37 cellular contexts compared by ENCODE assay signal in genomic region chr14:51444381-51445000, GRCh38.
DNase-seq lines count a peak whose midpoint lies in the region; ATAC-seq, FAIRE-seq and TF ChIP-seq lines count a peak whose summit lies in the region.
"Had no signal": no experiment of that assay in that cellular context is flagged by ENCODE, and none has a peak within 500 bp of the region (broad histone marks: within the 10 kb centered on the region; RNA-seq: fewer than 3 reads in every experiment).

No MANE protein-coding gene starts in this region.

- POLR2A ChIA-PET in PC-9 (lab: Charles Lee; ENCODE audit: unreplicated experiment) (interaction anchor here (0.6 kb wide), 1 partner anchor 37 kb away, joined by 10 read pairs; no protein-coding TSS in a partner anchor), OCI-LY7 (lab: Charles Lee) (no interaction called here)

- no peak for TF ChIP-seq POLR2A in H54 (IDR thresholded peaks at IDR 0.05; ENCODE audit: low read depth, low read length)

- DNase-seq in EH (ENCODE audit: low read depth) (peak; percentile 25), PC-9 (no peak), dorsolateral prefrontal cortex (peak in 6 of 10 donors; percentile 8 to 72 (median 56)), occipital lobe (lab: John Stamatoyannopoulos, UW) (peak; percentile 11), H54 (ENCODE audit: insufficient read length, low spot score) (no peak), OCI-LY7 (ENCODE audit: low spot score) (no peak)
- DNase-seq: activated CD4-positive, alpha-beta T cell treated with anti-CD3 and anti-CD28 coated beads for 4 hours; activated CD8-positive, alpha-beta T cell treated with anti-CD3 and anti-CD28 coated beads, Interleukin-2, amount 10 ng/mL, durations not matched to agents 7 days and 5 days; effector memory CD4-positive, alpha-beta T cell; foreskin fibroblast; GDM1; head of caudate nucleus; midbrain; naive thymus-derived CD8-positive, alpha-beta T cell; NCI-H1417 treated with DMSO at 0.1 percent for 48 hours; NCI-H2029 treated with DMSO at 0.1 percent for 48 hours; NCI-H526 treated with DMSO at 0.1 percent for 48 hours; nucleus accumbens; Peyer's patch; SIG-M5; stimulated activated CD4-positive, alpha-beta T cell treated with anti-CD3 and anti-CD28 coated beads, Interleukin-4, amount 100 ng/mL, for 24 hours; T1000; transverse colon; WERI-Rb-1 had no signal

- no peak for FAIRE-seq in H54 (lab: Jason Lieb, UNC)
- FAIRE-seq: H1, HTR-8/SVneo, islet of Langerhans, K562 had no signal

- no peaks in the 10 kb centered on the region for H4K20me1 ChIP-seq in PC-9 (ENCODE audit: insufficient read depth)
- H4K20me1 ChIP-seq in OCI-LY7 (ENCODE audit: insufficient read depth, low read length): no peaks in the 10 kb centered on the region
- H4K20me1 ChIP-seq: BLaER1 had no signal

- no peak overlapping the region for H3K4me3 Mint-ChIP-seq in activated T-helper 17 cell treated with anti-CD3 and anti-CD28 coated beads, Interleukin-2, amount 50 U/mL, for 72 hours
- H3K4me3 Mint-ChIP-seq: activated CD8-positive, alpha-beta T cell treated with anti-CD3 and anti-CD28 coated beads, Interleukin-2, amount 10 ng/mL, durations not matched to agents 7 days and 5 days; naive thymus-derived CD8-positive, alpha-beta T cell had no signal

- H3K27me3 ChIP-seq in PC-9 (ENCODE audit: insufficient read depth, low read depth): no peaks in the 10 kb centered on the region
- H3K27me3 ChIP-seq in dorsolateral prefrontal cortex: no peaks in the 10 kb centered on the region
- H3K27me3 ChIP-seq: BLaER1, cardiac muscle cell, Peyer's patch, transverse colon had no signal

- BruUV-seq in PC-9 (replicated peaks; lab: Mats Ljungman, UMichigan) (no TSS peak), OCI-LY7 (replicated peaks; lab: Mats Ljungman, UMichigan) (no TSS peak)

- no peaks in the 10 kb centered on the region for H3K36me3 Mint-ChIP-seq in activated T-helper 17 cell treated with anti-CD3 and anti-CD28 coated beads, Interleukin-2, amount 50 U/mL, for 72 hours (ENCODE audit: low read depth)
- H3K36me3 Mint-ChIP-seq: activated naive CD4-positive, alpha-beta T cell treated with anti-CD3 and anti-CD28 coated beads, Interleukin-2, amount 50 U/mL, for 72 hours; naive thymus-derived CD8-positive, alpha-beta T cell had no signal

- intact Hi-C loops in PC-9 (cut with micrococcal nuclease; ENCODE audit: unreplicated experiment): loop anchor here (5.0 to 10.0 kb wide), 3 partner anchors 103 to 333 kb away; no protein-coding TSS in a partner anchor
- intact Hi-C loops in dorsolateral prefrontal cortex (cut with DNase I): loop anchor here in 1 of 2 donors (10.0 kb wide), 1 partner anchor 80 kb away; no protein-coding TSS in a partner anchor
- intact Hi-C loops in OCI-LY7 (cut with micrococcal nuclease; ENCODE audit: unreplicated experiment): no loop called here

- no peaks in the 10 kb centered on the region for H3K79me2 ChIP-seq in PC-9 (ENCODE audit: low read depth)
- no peaks in the 10 kb centered on the region for H3K79me2 ChIP-seq in OCI-LY7 (ENCODE audit: insufficient read depth, low read depth, low read length)

- peaks cover 45% of the 10 kb centered on the region for H3K4me1 ChIP-seq in PC-9 (replicated peaks; ENCODE audit: insufficient read depth)
- H3K4me1 ChIP-seq in OCI-LY7 (ENCODE audit: insufficient read depth, low read length, poor library complexity, severe bottlenecking): no peaks in the 10 kb centered on the region
- H3K4me1 ChIP-seq: BLaER1, Peyer's patch, prostate gland had no signal

- H3K4me2 ChIP-seq in PC-9 (no peak overlapping the region), OCI-LY7 (ENCODE audit: low read length) (no peak overlapping the region)
- H3K4me2 ChIP-seq: BLaER1 had no signal

- H3K27me3 Mint-ChIP-seq in activated T-helper 17 cell treated with anti-CD3 and anti-CD28 coated beads, Interleukin-2, amount 50 U/mL, for 72 hours: peaks cover 9% of the 10 kb centered on the region

- H2AFZ ChIP-seq in PC-9: no peak overlapping the region
- no peak overlapping the region for H2AFZ ChIP-seq in OCI-LY7 (ENCODE audit: low read length)

- 0 out of 2 replicates have a peak overlapping the region, but pooled peaks have one; percentile 93 for H3K27ac ChIP-seq in PC-9
- H3K27ac ChIP-seq in dorsolateral prefrontal cortex: peak overlapping the region in 22 of 59 donors; percentile 2 to 79 (median 32)
- no peak overlapping the region for H3K27ac ChIP-seq in OCI-LY7 (ENCODE audit: low read depth, low read length, poor library complexity, severe bottlenecking)
- H3K27ac ChIP-seq: BLaER1, cardiac muscle cell, coronary artery, Peyer's patch, prostate gland, transverse colon, WERI-Rb-1 had no signal

- no peak overlapping the region for H3K27ac Mint-ChIP-seq in activated T-helper 17 cell treated with anti-CD3 and anti-CD28 coated beads, Interleukin-2, amount 50 U/mL, for 72 hours
- H3K27ac Mint-ChIP-seq: activated CD8-positive, alpha-beta T cell treated with anti-CD3 and anti-CD28 coated beads, Interleukin-2, amount 10 ng/mL, durations not matched to agents 7 days and 5 days; activated naive CD4-positive, alpha-beta T cell treated with anti-CD3 and anti-CD28 coated beads, Interleukin-2, amount 50 U/mL, for 72 hours; activated T-helper 2 cell treated with anti-CD3 and anti-CD28 coated beads, Interferon-gamma antibody, Interleukin-2, Interleukin-4, amounts not matched to agents 10 μg/mL and 5 μg/mL and 100 μg/mL, durations not matched to agents 14 hours and 24 hours and 36 hours; naive thymus-derived CD8-positive, alpha-beta T cell had no signal

- H3K9me3 ChIP-seq in PC-9 (ENCODE audit: insufficient read depth, low read depth): no peaks in the 10 kb centered on the region
- H3K9me3 ChIP-seq in OCI-LY7 (ENCODE audit: low read length): no peaks in the 10 kb centered on the region
- H3K9me3 ChIP-seq: BLaER1, Peyer's patch, prostate gland, transverse colon had no signal

- H3K9me2 ChIP-seq in PC-9 (ENCODE audit: insufficient read depth) (no peaks in the 10 kb centered on the region), OCI-LY7 (ENCODE audit: insufficient read depth, low read length) (no peaks in the 10 kb centered on the region)

- H3K4me1 Mint-ChIP-seq in activated T-helper 17 cell treated with anti-CD3 and anti-CD28 coated beads, Interleukin-2, amount 50 U/mL, for 72 hours: no peaks in the 10 kb centered on the region

- H3K36me3 ChIP-seq in PC-9 (ENCODE audit: low read depth) (no peaks in the 10 kb centered on the region), OCI-LY7 (ENCODE audit: insufficient read depth, low read length) (no peaks in the 10 kb centered on the region)
- H3K36me3 ChIP-seq: BLaER1, cardiac muscle cell, Peyer's patch, prostate gland, transverse colon, WERI-Rb-1 had no signal

- no peaks in the 10 kb centered on the region for H3K9me3 Mint-ChIP-seq in activated T-helper 17 cell treated with anti-CD3 and anti-CD28 coated beads, Interleukin-2, amount 50 U/mL, for 72 hours
- H3K9me3 Mint-ChIP-seq: activated naive CD4-positive, alpha-beta T cell treated with anti-CD3 and anti-CD28 coated beads, Interleukin-2, amount 50 U/mL, for 72 hours; activated T-helper 2 cell treated with anti-CD3 and anti-CD28 coated beads, Interferon-gamma antibody, Interleukin-2, Interleukin-4, amounts not matched to agents 10 μg/mL and 5 μg/mL and 100 μg/mL, durations not matched to agents 14 hours and 24 hours and 36 hours; naive thymus-derived CD8-positive, alpha-beta T cell had no signal

- H3F3A ChIP-seq in PC-9 (ENCODE audit: insufficient read depth, low read depth): peaks cover 29% of the 10 kb centered on the region

- no peak for ATAC-seq in activated T-helper 17 cell treated with anti-CD3 and anti-CD28 coated beads, Interleukin-2, amount 50 U/mL, for 72 hours (replicated peaks)
- no peak for ATAC-seq in HG03457 (IDR thresholded peaks at IDR 0.05; ENCODE audit: unreplicated experiment)
- ATAC-seq: activated CD8-positive, alpha-beta T cell treated with anti-CD3 and anti-CD28 coated beads, Interleukin-2, amount 10 ng/mL, durations not matched to agents 7 days and 5 days; activated naive CD4-positive, alpha-beta T cell treated with anti-CD3 and anti-CD28 coated beads, Interleukin-2, amount 50 U/mL, for 72 hours; K562; naive thymus-derived CD8-positive, alpha-beta T cell; sciatic nerve had no signal

- TF ChIP-seq CTCF in PC-9 (conservative IDR thresholded peaks at IDR 0.05): no peak
- no peak for TF ChIP-seq CTCF in dorsolateral prefrontal cortex (IDR thresholded peaks at IDR 0.05 in 54 of 56, conservative IDR thresholded peaks at IDR 0.05 in 2 of 56; ENCODE audit: low read depth in 1 of 56, partially characterized antibody in 56 of 56)
- no peak for TF ChIP-seq CTCF in OCI-LY7 (conservative IDR thresholded peaks at IDR 0.05; ENCODE audit: low read length)

- CTCF ChIA-PET in PC-9 (lab: Charles Lee) (no interaction called here), OCI-LY7 (lab: Charles Lee; ENCODE audit: unreplicated experiment) (no interaction called here)

- H3K4me3 ChIP-seq in PC-9: no peak overlapping the region
- H3K4me3 ChIP-seq in dorsolateral prefrontal cortex: no peak overlapping the region
- no peak overlapping the region for H3K4me3 ChIP-seq in OCI-LY7 (ENCODE audit: low read depth, low read length, poor library complexity, severe bottlenecking)
- H3K4me3 ChIP-seq: BLaER1, cardiac muscle cell, coronary artery, K562, Peyer's patch, prostate gland, transverse colon had no signal

Comparison
In these comparisons a context has a peak if more than half of its experiments do, and no peak if none do; other contexts are left out.
1. DNase-seq: peak in EH (single experiment), dorsolateral prefrontal cortex (6 of 10) and occipital lobe (single experiment); none in PC-9 (0 of 2), H54 (single experiment) and OCI-LY7 (single experiment).